In the genomic region with DNA sequence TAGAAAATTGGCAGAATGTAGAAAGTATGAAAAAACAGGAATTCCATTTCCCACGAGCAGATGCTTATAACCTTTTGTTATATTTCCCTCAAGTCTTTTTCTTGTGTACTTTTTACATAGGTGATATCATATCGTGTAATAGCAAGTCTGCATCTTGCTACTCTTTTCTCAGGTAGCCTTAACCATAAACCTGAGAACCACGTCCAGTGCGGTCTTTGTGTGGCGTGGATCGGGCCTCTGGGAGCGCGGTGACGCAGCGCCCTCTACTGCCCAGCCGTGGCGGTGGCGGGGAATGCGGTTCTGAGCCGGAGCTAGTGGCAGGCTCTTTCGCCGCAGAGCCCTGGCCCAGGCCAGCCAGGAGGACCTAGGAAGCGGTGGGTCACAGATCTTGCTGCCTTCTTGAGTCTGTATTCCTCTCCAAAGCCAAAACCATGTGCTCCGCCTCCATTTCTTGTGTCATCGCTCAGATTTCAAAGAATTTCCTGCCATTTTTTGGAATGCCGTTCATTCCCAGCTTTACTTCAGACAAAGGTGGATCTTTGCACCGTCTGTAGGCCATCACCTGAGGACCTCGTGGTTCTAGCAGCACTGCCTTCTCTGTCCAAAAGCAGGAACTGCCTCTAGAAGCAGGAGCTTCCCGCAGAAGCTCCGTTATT, we compare ENCODE assay signal across 8 cellular contexts.
A peak's percentile ranks its signal among the peaks of the same experiment; 100 is the strongest.
DNase-seq lines count a peak whose midpoint lies in the region; ATAC-seq and TF ChIP-seq lines count a peak whose summit lies in the region.

No MANE protein-coding gene starts in this region.

- POLR2A ChIA-PET in AG04449 (lab: Yijun Ruan, JAX): no interaction called here
- POLR2A ChIA-PET in PC-9 (lab: Charles Lee; ENCODE audit: unreplicated experiment): interaction anchor here (0.5 to 0.7 kb wide), 3 partner anchors 832 to 1160 kb away, joined by 3 to 7 read pairs (median 4); no protein-coding TSS in a partner anchor

- ATAC-seq in GM18867 (IDR thresholded peaks at IDR 0.05; ENCODE audit: unreplicated experiment): no peak

- BruUV-seq in PC-9 (replicated peaks; lab: Mats Ljungman, UMichigan): no TSS peak

- H3K4me2 ChIP-seq in GM23248 (ENCODE audit: unreplicated experiment) (no peak overlapping the region), PC-9 (no peak overlapping the region), neural cell (ENCODE audit: low read length) (no peak overlapping the region)

- no peak for TF ChIP-seq EP300 in neural cell (conservative IDR thresholded peaks at IDR 0.05; ENCODE audit: poor library complexity, severe bottlenecking)

- no peaks in the 10 kb centered on the region for H3K79me2 ChIP-seq in GM23248 (ENCODE audit: insufficient read depth)
- H3K79me2 ChIP-seq in PC-9 (ENCODE audit: low read depth): no peaks in the 10 kb centered on the region
- H3K79me2 ChIP-seq in neural cell (replicated peaks; ENCODE audit: insufficient read depth, low read length): no peaks in the 10 kb centered on the region

- H3K4me3 Mint-ChIP-seq in stimulated activated naive CD8-positive, alpha-beta T cell treated with anti-CD3 and anti-CD28 coated beads, Interleukin-15, Interleukin-2, amounts not matched to agents 100 ng/mL and 50 ng/mL, for 24 hours: peak overlapping the region; percentile 43

- peaks cover 6% of the 10 kb centered on the region; the same call in 1 of the 2 replicates for H3K4me1 ChIP-seq in GM23248 (ENCODE audit: insufficient read depth)
- no peaks in the 10 kb centered on the region; the same call in 1 of the 2 replicates for H3K4me1 ChIP-seq in PC-9 (replicated peaks; ENCODE audit: insufficient read depth)

- H3K27me3 ChIP-seq in GM23248 (replicated peaks; ENCODE audit: insufficient read depth) (no peaks in the 10 kb centered on the region), PC-9 (ENCODE audit: insufficient read depth, low read depth) (no peaks in the 10 kb centered on the region), neural cell (ENCODE audit: insufficient read depth, low read depth, low read length) (no peaks in the 10 kb centered on the region)

- H3F3A ChIP-seq in GM23248 (ENCODE audit: insufficient read depth): no peaks in the 10 kb centered on the region
- no peaks in the 10 kb centered on the region for H3F3A ChIP-seq in PC-9 (ENCODE audit: insufficient read depth, low read depth)
- no peaks in the 10 kb centered on the region for H3F3A ChIP-seq in neural cell (ENCODE audit: insufficient read depth, low read length, poor library complexity, severe bottlenecking)

- peak; percentile 100 for TF ChIP-seq CTCF in AG04449 (IDR thresholded peaks at IDR 0.05; ENCODE audit: insufficient read depth, low read length, missing control alignments)
- TF ChIP-seq CTCF in PC-9 (conservative IDR thresholded peaks at IDR 0.05): peak; percentile 98
- peak; percentile 87 for TF ChIP-seq CTCF in fibroblast of mammary gland (conservative IDR thresholded peaks at IDR 0.05; ENCODE audit: control insufficient read depth, insufficient read depth, low read depth, low read length)
- TF ChIP-seq CTCF in neural cell (IDR thresholded peaks at IDR 0.05; ENCODE audit: poor library complexity, severe bottlenecking): peak; percentile 98

- intact Hi-C loops in PC-9 (cut with micrococcal nuclease; ENCODE audit: unreplicated experiment): loop anchor here (1.0 to 5.0 kb wide), 6 partner anchors 96 to 990 kb away; no protein-coding TSS in a partner anchor

- no peaks in the 10 kb centered on the region for H3K9me3 ChIP-seq in GM23248 (ENCODE audit: low read depth)
- H3K9me3 ChIP-seq in PC-9 (ENCODE audit: insufficient read depth, low read depth): no peaks in the 10 kb centered on the region
- no peaks in the 10 kb centered on the region for H3K9me3 ChIP-seq in neural cell (ENCODE audit: low read length)

- in situ Hi-C loops in GM23248 (cut with MboI): loop anchor here (5.0 kb wide), 1 partner anchor 96 kb away; no protein-coding TSS in a partner anchor

- DNase-seq in AG04449 (ENCODE audit: low read depth, low spot score) (no peak), GM23248 (peak; percentile 75), PC-9 (peak in 1 of 2 experiments; percentile 84), fibroblast of mammary gland (ENCODE audit: low read depth) (peak; percentile 44)
- DNase-seq in activated T-cell treated with anti-CD3 and anti-CD28 coated beads, Interleukin-2, amount 50 U/mL, for 48 hours: peak; percentile 86 to 89

- H3K9me2 ChIP-seq in GM23248 (ENCODE audit: insufficient read depth) (no peaks in the 10 kb centered on the region), PC-9 (ENCODE audit: insufficient read depth) (no peaks in the 10 kb centered on the region), neural cell (ENCODE audit: insufficient read depth, low read length) (no peaks in the 10 kb centered on the region)

- H3K27ac ChIP-seq in GM23248: no peak overlapping the region
- H3K27ac ChIP-seq in PC-9: no peak overlapping the region
- peak overlapping the region; percentile 72 for H3K27ac ChIP-seq in neural cell (ENCODE audit: low read length)

- H2AFZ ChIP-seq in GM23248 (peak overlapping the region; percentile 45; the same call in 1 of the 2 replicates), PC-9 (no peak overlapping the region), neural cell (ENCODE audit: low read depth, low read length) (no peak overlapping the region)

- H3K36me3 Mint-ChIP-seq in stimulated activated naive CD8-positive, alpha-beta T cell treated with anti-CD3 and anti-CD28 coated beads, Interleukin-15, Interleukin-2, amounts not matched to agents 100 ng/mL and 50 ng/mL, for 24 hours (ENCODE audit: low read depth): no peaks in the 10 kb centered on the region

- 18 to 20% methylated on average over 24 to 25 of the region's 25 CpGs for WGBS in GM23248 (ENCODE audit: low coverage in 1 of 2, low lambda C conversion rate in 2 of 2, missing lambda C conversion rate in 2 of 2), 2 experiments

- H3K36me3 ChIP-seq in GM23248 (ENCODE audit: low read depth) (no peaks in the 10 kb centered on the region), PC-9 (ENCODE audit: low read depth) (no peaks in the 10 kb centered on the region), neural cell (ENCODE audit: insufficient read depth, low read length) (no peaks in the 10 kb centered on the region)

- CTCF ChIA-PET in AG04449 (lab: Yijun Ruan, JAX) (interaction anchor here (0.6 to 8.0 kb wide), 61 partner anchors 7 to 995 kb away, joined by 3 to 90 read pairs (median 5); a partner anchor contains a TSS), PC-9 (lab: Charles Lee) (interaction anchor here (0.6 to 1.6 kb wide), 9 partner anchors 12 to 991 kb away, joined by 3 to 4 read pairs (median 3); no protein-coding TSS in a partner anchor)

- no peak overlapping the region for H3K9ac ChIP-seq in GM23248
- H3K9ac ChIP-seq in neural cell (ENCODE audit: low read length): peak overlapping the region; percentile 38

- no peaks in the 10 kb centered on the region for H3K9me3 Mint-ChIP-seq in stimulated activated naive CD8-positive, alpha-beta T cell treated with anti-CD3 and anti-CD28 coated beads, Interleukin-15, Interleukin-2, amounts not matched to agents 100 ng/mL and 50 ng/mL, for 24 hours

- TF ChIP-seq RAD21 in neural cell (conservative IDR thresholded peaks at IDR 0.05): peak; percentile 98

- H3K27ac Mint-ChIP-seq in stimulated activated naive CD8-positive, alpha-beta T cell treated with anti-CD3 and anti-CD28 coated beads, Interleukin-15, Interleukin-2, amounts not matched to agents 100 ng/mL and 50 ng/mL, for 24 hours: peak overlapping the region; percentile 65

- H4K20me1 ChIP-seq in GM23248 (ENCODE audit: insufficient read depth) (no peaks in the 10 kb centered on the region), PC-9 (ENCODE audit: insufficient read depth) (no peaks in the 10 kb centered on the region), neural cell (ENCODE audit: insufficient read depth) (no peaks in the 10 kb centered on the region)

- peaks cover 59% of the 10 kb centered on the region for H3K4me1 Mint-ChIP-seq in stimulated activated naive CD8-positive, alpha-beta T cell treated with anti-CD3 and anti-CD28 coated beads, Interleukin-15, Interleukin-2, amounts not matched to agents 100 ng/mL and 50 ng/mL, for 24 hours (ENCODE audit: low read depth)

- H3K4me3 ChIP-seq in AG04449 (ENCODE audit: low read depth, low read length) (no peak overlapping the region), GM23248 (no peak overlapping the region), PC-9 (no peak overlapping the region), fibroblast of mammary gland (ENCODE audit: control insufficient read depth, low read depth, low read length) (no peak overlapping the region), neural cell (ENCODE audit: low read length) (peak overlapping the region; percentile 10)

- no peaks in the 10 kb centered on the region for H3K27me3 Mint-ChIP-seq in stimulated activated naive CD8-positive, alpha-beta T cell treated with anti-CD3 and anti-CD28 coated beads, Interleukin-15, Interleukin-2, amounts not matched to agents 100 ng/mL and 50 ng/mL, for 24 hours

TF ChIP-seq in neural cell, 6 proteins besides CTCF, POLR2A, EP300 and RAD21 (continues in another document):
- TF ChIP-seq, protein P1, sequence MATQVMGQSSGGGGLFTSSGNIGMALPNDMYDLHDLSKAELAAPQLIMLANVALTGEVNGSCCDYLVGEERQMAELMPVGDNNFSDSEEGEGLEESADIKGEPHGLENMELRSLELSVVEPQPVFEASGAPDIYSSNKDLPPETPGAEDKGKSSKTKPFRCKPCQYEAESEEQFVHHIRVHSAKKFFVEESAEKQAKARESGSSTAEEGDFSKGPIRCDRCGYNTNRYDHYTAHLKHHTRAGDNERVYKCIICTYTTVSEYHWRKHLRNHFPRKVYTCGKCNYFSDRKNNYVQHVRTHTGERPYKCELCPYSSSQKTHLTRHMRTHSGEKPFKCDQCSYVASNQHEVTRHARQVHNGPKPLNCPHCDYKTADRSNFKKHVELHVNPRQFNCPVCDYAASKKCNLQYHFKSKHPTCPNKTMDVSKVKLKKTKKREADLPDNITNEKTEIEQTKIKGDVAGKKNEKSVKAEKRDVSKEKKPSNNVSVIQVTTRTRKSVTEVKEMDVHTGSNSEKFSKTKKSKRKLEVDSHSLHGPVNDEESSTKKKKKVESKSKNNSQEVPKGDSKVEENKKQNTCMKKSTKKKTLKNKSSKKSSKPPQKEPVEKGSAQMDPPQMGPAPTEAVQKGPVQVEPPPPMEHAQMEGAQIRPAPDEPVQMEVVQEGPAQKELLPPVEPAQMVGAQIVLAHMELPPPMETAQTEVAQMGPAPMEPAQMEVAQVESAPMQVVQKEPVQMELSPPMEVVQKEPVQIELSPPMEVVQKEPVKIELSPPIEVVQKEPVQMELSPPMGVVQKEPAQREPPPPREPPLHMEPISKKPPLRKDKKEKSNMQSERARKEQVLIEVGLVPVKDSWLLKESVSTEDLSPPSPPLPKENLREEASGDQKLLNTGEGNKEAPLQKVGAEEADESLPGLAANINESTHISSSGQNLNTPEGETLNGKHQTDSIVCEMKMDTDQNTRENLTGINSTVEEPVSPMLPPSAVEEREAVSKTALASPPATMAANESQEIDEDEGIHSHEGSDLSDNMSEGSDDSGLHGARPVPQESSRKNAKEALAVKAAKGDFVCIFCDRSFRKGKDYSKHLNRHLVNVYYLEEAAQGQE (IDR thresholded peaks at IDR 0.05; ENCODE audit: borderline replicate concordance): peak; percentile 3
- TF ChIP-seq SMC3 (conservative IDR thresholded peaks at IDR 0.05; ENCODE audit: poor library complexity) (peak; percentile 91), EZH2 (IDR thresholded peaks at IDR 0.05; ENCODE audit: borderline replicate concordance, insufficient read depth, low read length, poor library complexity, severe bottlenecking) (no peak), TAF1 (IDR thresholded peaks at IDR 0.05; ENCODE audit: low read depth) (no peak)
